In the genomic region with DNA sequence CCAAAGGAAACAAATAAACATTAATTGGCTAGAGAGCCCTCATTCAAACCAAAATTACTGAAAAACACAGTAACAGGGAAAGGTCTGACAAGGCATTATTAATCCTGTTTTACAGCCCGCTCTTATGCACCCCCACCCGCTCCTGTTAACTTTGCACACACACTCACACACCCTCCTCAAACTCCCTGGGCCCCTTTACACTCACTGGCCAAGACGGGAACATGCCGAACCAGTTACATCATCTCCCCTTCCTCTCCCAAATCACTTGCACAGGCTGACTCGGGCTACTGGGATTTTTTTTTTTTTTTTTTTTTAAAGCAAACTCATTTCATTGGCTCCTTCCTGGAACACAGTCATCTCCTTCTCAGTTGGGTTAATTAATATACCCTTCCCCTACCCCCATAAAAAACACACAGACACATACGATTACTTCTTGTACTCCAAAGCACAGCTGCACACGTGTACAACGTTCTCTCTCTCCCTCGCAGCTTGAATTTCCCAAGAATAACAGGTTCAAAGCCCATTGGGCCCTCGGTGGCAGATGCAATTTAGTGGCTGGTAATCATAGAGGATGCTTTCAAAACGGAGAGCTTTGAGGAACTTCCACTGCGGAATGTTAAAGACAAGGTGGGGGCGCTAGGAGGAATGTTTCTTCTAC, we compare ENCODE assay signal across 1 cellular context.
TF ChIP-seq lines count a peak whose summit lies in the region.

No MANE protein-coding gene starts in this region.

TF ChIP-seq in HEK293, 187 proteins besides CTCF, POLR2A, EP300 and RAD21 (continued from another document and continues in another):
- TF ChIP-seq ZNF169 (tag by site-specific recombination; IDR thresholded peaks at IDR 0.05) (no peak), ZNF114 (tag by site-specific recombination; IDR thresholded peaks at IDR 0.05) (no peak), ZNF558 (tag by site-specific recombination; IDR thresholded peaks at IDR 0.05) (peak; percentile 36; the same call in 1 of the 2 replicates), ZFHX2 (tag by site-specific recombination; conservative IDR thresholded peaks at IDR 0.05) (no peak), ZNF707 (tag by site-specific recombination; IDR thresholded peaks at IDR 0.05) (no peak), ZNF341 (tag by site-specific recombination; IDR thresholded peaks at IDR 0.05; ENCODE audit: low read depth) (no peak), ZNF837 (tag by site-specific recombination; IDR thresholded peaks at IDR 0.05) (no peak), ZNF585B (tag by site-specific recombination; IDR thresholded peaks at IDR 0.05) (no peak), ZBTB7A (tag by site-specific recombination; IDR thresholded peaks at IDR 0.05; ENCODE audit: low read depth) (no peak), BCL11A (tag by site-specific recombination; IDR thresholded peaks at IDR 0.05; ENCODE audit: low read depth) (no peak; the same call in 1 of the 2 replicates), OVOL3 (tag by site-specific recombination; IDR thresholded peaks at IDR 0.05) (no peak), ZNF473 (tag by site-specific recombination; IDR thresholded peaks at IDR 0.05) (no peak), ZBTB1 (tag by site-specific recombination; IDR thresholded peaks at IDR 0.05) (no peak), ZNF423 (tag by site-specific recombination; IDR thresholded peaks at IDR 0.05) (no peak), ZNF560 (tag by site-specific recombination; IDR thresholded peaks at IDR 0.05; ENCODE audit: borderline replicate concordance) (no peak), ZIC2 (tag by site-specific recombination; IDR thresholded peaks at IDR 0.05) (no peak), HOXC10 (CRISPR knock-in tag; IDR thresholded peaks at IDR 0.05) (no peak), KLF10 (tag by site-specific recombination; IDR thresholded peaks at IDR 0.05) (no peak; the same call in 1 of the 2 replicates), ZNF777 (tag by site-specific recombination; IDR thresholded peaks at IDR 0.05; ENCODE audit: borderline replicate concordance) (no peak), ZNF548 (tag by site-specific recombination; IDR thresholded peaks at IDR 0.05) (no peak), ZNF621 (tag by site-specific recombination; IDR thresholded peaks at IDR 0.05) (no peak)
- TF ChIP-seq, protein P1, sequence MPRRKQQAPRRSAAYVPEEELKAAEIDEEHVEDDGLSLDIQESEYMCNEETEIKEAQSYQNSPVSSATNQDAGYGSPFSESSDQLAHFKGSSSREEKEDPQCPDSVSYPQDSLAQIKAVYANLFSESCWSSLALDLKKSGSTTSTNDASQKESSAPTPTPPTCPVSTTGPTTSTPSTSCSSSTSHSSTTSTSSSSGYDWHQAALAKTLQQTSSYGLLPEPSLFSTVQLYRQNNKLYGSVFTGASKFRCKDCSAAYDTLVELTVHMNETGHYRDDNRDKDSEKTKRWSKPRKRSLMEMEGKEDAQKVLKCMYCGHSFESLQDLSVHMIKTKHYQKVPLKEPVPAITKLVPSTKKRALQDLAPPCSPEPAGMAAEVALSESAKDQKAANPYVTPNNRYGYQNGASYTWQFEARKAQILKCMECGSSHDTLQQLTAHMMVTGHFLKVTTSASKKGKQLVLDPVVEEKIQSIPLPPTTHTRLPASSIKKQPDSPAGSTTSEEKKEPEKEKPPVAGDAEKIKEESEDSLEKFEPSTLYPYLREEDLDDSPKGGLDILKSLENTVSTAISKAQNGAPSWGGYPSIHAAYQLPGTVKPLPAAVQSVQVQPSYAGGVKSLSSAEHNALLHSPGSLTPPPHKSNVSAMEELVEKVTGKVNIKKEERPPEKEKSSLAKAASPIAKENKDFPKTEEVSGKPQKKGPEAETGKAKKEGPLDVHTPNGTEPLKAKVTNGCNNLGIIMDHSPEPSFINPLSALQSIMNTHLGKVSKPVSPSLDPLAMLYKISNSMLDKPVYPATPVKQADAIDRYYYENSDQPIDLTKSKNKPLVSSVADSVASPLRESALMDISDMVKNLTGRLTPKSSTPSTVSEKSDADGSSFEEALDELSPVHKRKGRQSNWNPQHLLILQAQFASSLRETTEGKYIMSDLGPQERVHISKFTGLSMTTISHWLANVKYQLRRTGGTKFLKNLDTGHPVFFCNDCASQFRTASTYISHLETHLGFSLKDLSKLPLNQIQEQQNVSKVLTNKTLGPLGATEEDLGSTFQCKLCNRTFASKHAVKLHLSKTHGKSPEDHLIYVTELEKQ (tag by site-specific recombination; IDR thresholded peaks at IDR 0.05; ENCODE audit: borderline replicate concordance): no peak
- TF ChIP-seq, protein P2, sequence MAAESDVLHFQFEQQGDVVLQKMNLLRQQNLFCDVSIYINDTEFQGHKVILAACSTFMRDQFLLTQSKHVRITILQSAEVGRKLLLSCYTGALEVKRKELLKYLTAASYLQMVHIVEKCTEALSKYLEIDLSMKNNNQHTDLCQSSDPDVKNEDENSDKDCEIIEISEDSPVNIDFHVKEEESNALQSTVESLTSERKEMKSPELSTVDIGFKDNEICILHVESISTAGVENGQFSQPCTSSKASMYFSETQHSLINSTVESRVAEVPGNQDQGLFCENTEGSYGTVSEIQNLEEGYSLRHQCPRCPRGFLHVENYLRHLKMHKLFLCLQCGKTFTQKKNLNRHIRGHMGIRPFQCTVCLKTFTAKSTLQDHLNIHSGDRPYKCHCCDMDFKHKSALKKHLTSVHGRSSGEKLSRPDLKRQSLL (tag by site-specific recombination; IDR thresholded peaks at IDR 0.05): no peak
- TF ChIP-seq, protein P3, sequence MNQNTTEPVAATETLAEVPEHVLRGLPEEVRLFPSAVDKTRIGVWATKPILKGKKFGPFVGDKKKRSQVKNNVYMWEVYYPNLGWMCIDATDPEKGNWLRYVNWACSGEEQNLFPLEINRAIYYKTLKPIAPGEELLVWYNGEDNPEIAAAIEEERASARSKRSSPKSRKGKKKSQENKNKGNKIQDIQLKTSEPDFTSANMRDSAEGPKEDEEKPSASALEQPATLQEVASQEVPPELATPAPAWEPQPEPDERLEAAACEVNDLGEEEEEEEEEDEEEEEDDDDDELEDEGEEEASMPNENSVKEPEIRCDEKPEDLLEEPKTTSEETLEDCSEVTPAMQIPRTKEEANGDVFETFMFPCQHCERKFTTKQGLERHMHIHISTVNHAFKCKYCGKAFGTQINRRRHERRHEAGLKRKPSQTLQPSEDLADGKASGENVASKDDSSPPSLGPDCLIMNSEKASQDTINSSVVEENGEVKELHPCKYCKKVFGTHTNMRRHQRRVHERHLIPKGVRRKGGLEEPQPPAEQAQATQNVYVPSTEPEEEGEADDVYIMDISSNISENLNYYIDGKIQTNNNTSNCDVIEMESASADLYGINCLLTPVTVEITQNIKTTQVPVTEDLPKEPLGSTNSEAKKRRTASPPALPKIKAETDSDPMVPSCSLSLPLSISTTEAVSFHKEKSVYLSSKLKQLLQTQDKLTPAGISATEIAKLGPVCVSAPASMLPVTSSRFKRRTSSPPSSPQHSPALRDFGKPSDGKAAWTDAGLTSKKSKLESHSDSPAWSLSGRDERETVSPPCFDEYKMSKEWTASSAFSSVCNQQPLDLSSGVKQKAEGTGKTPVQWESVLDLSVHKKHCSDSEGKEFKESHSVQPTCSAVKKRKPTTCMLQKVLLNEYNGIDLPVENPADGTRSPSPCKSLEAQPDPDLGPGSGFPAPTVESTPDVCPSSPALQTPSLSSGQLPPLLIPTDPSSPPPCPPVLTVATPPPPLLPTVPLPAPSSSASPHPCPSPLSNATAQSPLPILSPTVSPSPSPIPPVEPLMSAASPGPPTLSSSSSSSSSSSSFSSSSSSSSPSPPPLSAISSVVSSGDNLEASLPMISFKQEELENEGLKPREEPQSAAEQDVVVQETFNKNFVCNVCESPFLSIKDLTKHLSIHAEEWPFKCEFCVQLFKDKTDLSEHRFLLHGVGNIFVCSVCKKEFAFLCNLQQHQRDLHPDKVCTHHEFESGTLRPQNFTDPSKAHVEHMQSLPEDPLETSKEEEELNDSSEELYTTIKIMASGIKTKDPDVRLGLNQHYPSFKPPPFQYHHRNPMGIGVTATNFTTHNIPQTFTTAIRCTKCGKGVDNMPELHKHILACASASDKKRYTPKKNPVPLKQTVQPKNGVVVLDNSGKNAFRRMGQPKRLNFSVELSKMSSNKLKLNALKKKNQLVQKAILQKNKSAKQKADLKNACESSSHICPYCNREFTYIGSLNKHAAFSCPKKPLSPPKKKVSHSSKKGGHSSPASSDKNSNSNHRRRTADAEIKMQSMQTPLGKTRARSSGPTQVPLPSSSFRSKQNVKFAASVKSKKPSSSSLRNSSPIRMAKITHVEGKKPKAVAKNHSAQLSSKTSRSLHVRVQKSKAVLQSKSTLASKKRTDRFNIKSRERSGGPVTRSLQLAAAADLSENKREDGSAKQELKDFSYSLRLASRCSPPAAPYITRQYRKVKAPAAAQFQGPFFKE (tag by site-specific recombination; IDR thresholded peaks at IDR 0.05; ENCODE audit: borderline replicate concordance): no peak
- TF ChIP-seq, protein P4, sequence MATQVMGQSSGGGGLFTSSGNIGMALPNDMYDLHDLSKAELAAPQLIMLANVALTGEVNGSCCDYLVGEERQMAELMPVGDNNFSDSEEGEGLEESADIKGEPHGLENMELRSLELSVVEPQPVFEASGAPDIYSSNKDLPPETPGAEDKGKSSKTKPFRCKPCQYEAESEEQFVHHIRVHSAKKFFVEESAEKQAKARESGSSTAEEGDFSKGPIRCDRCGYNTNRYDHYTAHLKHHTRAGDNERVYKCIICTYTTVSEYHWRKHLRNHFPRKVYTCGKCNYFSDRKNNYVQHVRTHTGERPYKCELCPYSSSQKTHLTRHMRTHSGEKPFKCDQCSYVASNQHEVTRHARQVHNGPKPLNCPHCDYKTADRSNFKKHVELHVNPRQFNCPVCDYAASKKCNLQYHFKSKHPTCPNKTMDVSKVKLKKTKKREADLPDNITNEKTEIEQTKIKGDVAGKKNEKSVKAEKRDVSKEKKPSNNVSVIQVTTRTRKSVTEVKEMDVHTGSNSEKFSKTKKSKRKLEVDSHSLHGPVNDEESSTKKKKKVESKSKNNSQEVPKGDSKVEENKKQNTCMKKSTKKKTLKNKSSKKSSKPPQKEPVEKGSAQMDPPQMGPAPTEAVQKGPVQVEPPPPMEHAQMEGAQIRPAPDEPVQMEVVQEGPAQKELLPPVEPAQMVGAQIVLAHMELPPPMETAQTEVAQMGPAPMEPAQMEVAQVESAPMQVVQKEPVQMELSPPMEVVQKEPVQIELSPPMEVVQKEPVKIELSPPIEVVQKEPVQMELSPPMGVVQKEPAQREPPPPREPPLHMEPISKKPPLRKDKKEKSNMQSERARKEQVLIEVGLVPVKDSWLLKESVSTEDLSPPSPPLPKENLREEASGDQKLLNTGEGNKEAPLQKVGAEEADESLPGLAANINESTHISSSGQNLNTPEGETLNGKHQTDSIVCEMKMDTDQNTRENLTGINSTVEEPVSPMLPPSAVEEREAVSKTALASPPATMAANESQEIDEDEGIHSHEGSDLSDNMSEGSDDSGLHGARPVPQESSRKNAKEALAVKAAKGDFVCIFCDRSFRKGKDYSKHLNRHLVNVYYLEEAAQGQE (tag by site-specific recombination; IDR thresholded peaks at IDR 0.05): no peak
- TF ChIP-seq, protein P5, sequence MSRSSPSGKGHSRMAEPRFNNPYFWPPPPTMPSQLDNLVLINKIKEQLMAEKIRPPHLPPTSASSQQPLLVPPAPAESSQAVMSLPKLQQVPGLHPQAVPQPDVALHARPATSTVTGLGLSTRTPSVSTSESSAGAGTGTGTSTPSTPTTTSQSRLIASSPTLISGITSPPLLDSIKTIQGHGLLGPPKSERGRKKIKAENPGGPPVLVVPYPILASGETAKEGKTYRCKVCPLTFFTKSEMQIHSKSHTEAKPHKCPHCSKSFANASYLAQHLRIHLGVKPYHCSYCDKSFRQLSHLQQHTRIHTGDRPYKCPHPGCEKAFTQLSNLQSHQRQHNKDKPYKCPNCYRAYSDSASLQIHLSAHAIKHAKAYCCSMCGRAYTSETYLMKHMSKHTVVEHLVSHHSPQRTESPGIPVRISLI (tag by site-specific recombination; IDR thresholded peaks at IDR 0.05): peak; percentile 98
- TF ChIP-seq, protein P6, sequence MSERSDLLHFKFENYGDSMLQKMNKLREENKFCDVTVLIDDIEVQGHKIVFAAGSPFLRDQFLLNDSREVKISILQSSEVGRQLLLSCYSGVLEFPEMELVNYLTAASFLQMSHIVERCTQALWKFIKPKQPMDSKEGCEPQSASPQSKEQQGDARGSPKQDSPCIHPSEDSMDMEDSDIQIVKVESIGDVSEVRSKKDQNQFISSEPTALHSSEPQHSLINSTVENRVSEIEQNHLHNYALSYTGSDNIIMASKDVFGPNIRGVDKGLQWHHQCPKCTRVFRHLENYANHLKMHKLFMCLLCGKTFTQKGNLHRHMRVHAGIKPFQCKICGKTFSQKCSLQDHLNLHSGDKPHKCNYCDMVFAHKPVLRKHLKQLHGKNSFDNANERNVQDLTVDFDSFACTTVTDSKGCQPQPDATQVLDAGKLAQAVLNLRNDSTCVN (tag by site-specific recombination; optimal IDR thresholded peaks at IDR 0.05): no peak
- TF ChIP-seq, protein P7, sequence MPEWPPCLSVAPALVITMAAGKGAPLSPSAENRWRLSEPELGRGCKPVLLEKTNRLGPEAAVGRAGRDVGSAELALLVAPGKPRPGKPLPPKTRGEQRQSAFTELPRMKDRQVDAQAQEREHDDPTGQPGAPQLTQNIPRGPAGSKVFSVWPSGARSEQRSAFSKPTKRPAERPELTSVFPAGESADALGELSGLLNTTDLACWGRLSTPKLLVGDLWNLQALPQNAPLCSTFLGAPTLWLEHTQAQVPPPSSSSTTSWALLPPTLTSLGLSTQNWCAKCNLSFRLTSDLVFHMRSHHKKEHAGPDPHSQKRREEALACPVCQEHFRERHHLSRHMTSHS (tag by site-specific recombination; IDR thresholded peaks at IDR 0.05): no peak
- TF ChIP-seq, protein P8, sequence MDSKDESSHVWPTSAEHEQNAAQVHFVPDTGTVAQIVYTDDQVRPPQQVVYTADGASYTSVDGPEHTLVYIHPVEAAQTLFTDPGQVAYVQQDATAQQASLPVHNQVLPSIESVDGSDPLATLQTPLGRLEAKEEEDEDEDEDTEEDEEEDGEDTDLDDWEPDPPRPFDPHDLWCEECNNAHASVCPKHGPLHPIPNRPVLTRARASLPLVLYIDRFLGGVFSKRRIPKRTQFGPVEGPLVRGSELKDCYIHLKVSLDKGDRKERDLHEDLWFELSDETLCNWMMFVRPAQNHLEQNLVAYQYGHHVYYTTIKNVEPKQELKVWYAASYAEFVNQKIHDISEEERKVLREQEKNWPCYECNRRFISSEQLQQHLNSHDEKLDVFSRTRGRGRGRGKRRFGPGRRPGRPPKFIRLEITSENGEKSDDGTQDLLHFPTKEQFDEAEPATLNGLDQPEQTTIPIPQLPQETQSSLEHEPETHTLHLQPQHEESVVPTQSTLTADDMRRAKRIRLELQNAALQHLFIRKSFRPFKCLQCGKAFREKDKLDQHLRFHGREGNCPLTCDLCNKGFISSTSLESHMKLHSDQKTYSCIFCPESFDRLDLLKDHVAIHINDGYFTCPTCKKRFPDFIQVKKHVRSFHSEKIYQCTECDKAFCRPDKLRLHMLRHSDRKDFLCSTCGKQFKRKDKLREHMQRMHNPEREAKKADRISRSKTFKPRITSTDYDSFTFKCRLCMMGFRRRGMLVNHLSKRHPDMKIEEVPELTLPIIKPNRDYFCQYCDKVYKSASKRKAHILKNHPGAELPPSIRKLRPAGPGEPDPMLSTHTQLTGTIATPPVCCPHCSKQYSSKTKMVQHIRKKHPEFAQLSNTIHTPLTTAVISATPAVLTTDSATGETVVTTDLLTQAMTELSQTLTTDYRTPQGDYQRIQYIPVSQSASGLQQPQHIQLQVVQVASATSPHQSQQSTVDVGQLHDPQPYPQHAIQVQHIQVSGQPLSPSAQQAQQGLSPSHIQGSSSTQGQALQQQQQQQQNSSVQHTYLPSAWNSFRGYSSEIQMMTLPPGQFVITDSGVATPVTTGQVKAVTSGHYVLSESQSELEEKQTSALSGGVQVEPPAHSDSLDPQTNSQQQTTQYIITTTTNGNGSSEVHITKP (tag by site-specific recombination; IDR thresholded peaks at IDR 0.05): peak; percentile 73
